Comparison of ENCODE assay signal across 10 cellular contexts in the genomic region with DNA sequence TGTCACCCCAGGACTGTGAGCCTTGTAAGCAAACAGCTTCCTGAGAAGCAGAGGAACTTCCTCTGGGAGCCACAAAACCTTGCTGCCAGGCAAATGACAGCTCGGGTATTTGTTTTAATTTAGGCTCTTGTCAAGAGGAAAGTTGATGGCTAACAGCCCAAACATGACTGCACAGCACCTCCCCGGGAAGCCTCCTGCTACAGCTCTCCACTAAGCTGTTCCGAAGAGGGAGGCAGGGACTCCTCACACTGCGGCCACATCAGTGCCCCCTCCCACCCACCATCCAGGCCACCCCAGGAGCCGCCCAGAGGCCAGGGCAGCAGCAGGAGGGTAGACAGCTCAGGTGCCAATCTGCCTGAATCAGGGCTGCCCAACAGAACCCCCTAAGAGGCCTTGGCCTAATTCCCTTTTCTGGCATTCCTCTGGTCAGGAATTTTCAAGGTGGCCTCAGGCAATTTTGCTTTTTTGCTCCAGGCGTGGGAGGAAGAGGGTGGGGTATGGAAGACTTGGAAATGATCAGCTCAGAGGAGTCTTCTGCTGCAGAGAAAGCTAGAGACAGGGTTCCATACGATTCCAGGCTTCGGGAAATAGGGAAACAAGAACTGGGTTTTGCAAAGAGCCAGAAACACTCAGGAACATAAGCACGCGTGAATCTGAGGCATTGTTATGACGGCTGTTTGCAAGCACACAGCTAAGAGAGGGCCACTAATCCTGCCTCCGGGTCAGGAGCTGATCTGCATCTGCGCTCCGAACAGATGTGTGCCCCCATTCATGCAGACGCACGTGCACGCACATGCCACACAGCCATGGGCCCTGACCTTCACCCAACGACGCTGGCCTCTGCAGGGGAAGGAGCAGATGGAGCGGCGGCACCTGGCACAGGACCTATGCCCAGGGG. TPM values are rescaled to one million over a fixed set of nuclear protein-coding genes. Genes with fewer than 3 reads are reported as not detected.
DNase-seq lines count a peak whose midpoint lies in the region; ATAC-seq and TF ChIP-seq lines count a peak whose summit lies in the region.
"Had no signal": no experiment of that assay in that cellular context is flagged by ENCODE, and none has a peak within 500 bp of the region (broad histone marks: within the 10 kb centered on the region; RNA-seq: fewer than 3 reads in every experiment).

No MANE protein-coding gene starts in this region.

- intact Hi-C loops in activated naive CD4-positive, alpha-beta T cell treated with anti-CD3 and anti-CD28 coated beads for 36 hours (cut with micrococcal nuclease) = no loop called here
- intact Hi-C loops in left cardiac atrium (cut with DNase I) = no loop called here

- H3K4me3 Mint-ChIP-seq in activated naive CD4-positive, alpha-beta T cell treated with anti-CD3 and anti-CD28 coated beads, Interleukin-2, amount 50 U/mL, for 24 hours = peak overlapping the region; percentile 46
- no peak overlapping the region for H3K4me3 Mint-ChIP-seq in activated naive CD4-positive, alpha-beta T cell treated with anti-CD3 and anti-CD28 coated beads for 36 hours
- peak overlapping the region; percentile 54 for H3K4me3 Mint-ChIP-seq in activated T-helper 17 cell treated with anti-CD3 and anti-CD28 coated beads, Interleukin-2, amount 50 U/mL, for 72 hours
- H3K4me3 Mint-ChIP-seq in type B pancreatic cell = peak overlapping the region; percentile 86

- no peaks in the 10 kb centered on the region for H3K27me3 Mint-ChIP-seq in activated naive CD4-positive, alpha-beta T cell treated with anti-CD3 and anti-CD28 coated beads, Interleukin-2, amount 50 U/mL, for 24 hours
- H3K27me3 Mint-ChIP-seq in activated naive CD4-positive, alpha-beta T cell treated with anti-CD3 and anti-CD28 coated beads for 36 hours (ENCODE audit: low read depth) = no peaks in the 10 kb centered on the region
- no peaks in the 10 kb centered on the region for H3K27me3 Mint-ChIP-seq in activated T-helper 17 cell treated with anti-CD3 and anti-CD28 coated beads, Interleukin-2, amount 50 U/mL, for 72 hours
- H3K27me3 Mint-ChIP-seq in type B pancreatic cell = peaks cover 21% of the 10 kb centered on the region

- H3K36me3 Mint-ChIP-seq in activated naive CD4-positive, alpha-beta T cell treated with anti-CD3 and anti-CD28 coated beads, Interleukin-2, amount 50 U/mL, for 24 hours = peaks cover 2% of the 10 kb centered on the region
- H3K36me3 Mint-ChIP-seq in activated naive CD4-positive, alpha-beta T cell treated with anti-CD3 and anti-CD28 coated beads for 36 hours (ENCODE audit: low read depth) = no peaks in the 10 kb centered on the region
- no peaks in the 10 kb centered on the region for H3K36me3 Mint-ChIP-seq in activated T-helper 17 cell treated with anti-CD3 and anti-CD28 coated beads, Interleukin-2, amount 50 U/mL, for 72 hours (ENCODE audit: low read depth)
- no peaks in the 10 kb centered on the region for H3K36me3 Mint-ChIP-seq in type B pancreatic cell

- no peak for TF ChIP-seq CTCF in type B pancreatic cell (conservative IDR thresholded peaks at IDR 0.05)

- peaks cover 6% of the 10 kb centered on the region for H3K4me1 Mint-ChIP-seq in activated naive CD4-positive, alpha-beta T cell treated with anti-CD3 and anti-CD28 coated beads, Interleukin-2, amount 50 U/mL, for 24 hours
- peaks cover 4% of the 10 kb centered on the region for H3K4me1 Mint-ChIP-seq in activated naive CD4-positive, alpha-beta T cell treated with anti-CD3 and anti-CD28 coated beads for 36 hours (ENCODE audit: low read depth)
- no peaks in the 10 kb centered on the region for H3K4me1 Mint-ChIP-seq in activated T-helper 17 cell treated with anti-CD3 and anti-CD28 coated beads, Interleukin-2, amount 50 U/mL, for 72 hours
- H3K4me1 Mint-ChIP-seq in type B pancreatic cell (ENCODE audit: unreplicated experiment) = peaks cover 11% of the 10 kb centered on the region

- ATAC-seq in activated T-helper 17 cell treated with anti-CD3 and anti-CD28 coated beads, Interleukin-2, amount 50 U/mL, for 72 hours (replicated peaks) = no peak
- ATAC-seq in left cardiac atrium = peak; percentile 14 to 17
- no peak for ATAC-seq in GM21723 (IDR thresholded peaks at IDR 0.05; ENCODE audit: unreplicated experiment)

- DNase-seq in activated naive CD4-positive, alpha-beta T cell treated with anti-CD3 and anti-CD28 coated beads for 36 hours = no peak
- DNase-seq in left cardiac atrium (peak; percentile 57), type B pancreatic cell (ENCODE audit: extremely low spot score, unreplicated experiment) (no peak), NCI-H1417 treated with DMSO at 0.1 percent for 48 hours (lab: John Stamatoyannopoulos, UW) (no peak), NCI-H2081 (lab: John Stamatoyannopoulos, UW) (no peak)
- DNase-seq: NCI-H774 had no signal

- CTCF ChIA-PET in activated naive CD4-positive, alpha-beta T cell treated with anti-CD3 and anti-CD28 coated beads for 36 hours (lab: Charles Lee) = interaction anchor here (1.0 kb wide), 2 partner anchors 10 kb away, joined by 3 to 4 read pairs; no protein-coding TSS in a partner anchor

- H3K27ac Mint-ChIP-seq in activated naive CD4-positive, alpha-beta T cell treated with anti-CD3 and anti-CD28 coated beads, Interleukin-2, amount 50 U/mL, for 24 hours = peak overlapping the region; percentile 36
- H3K27ac Mint-ChIP-seq in activated naive CD4-positive, alpha-beta T cell treated with anti-CD3 and anti-CD28 coated beads for 36 hours = no peak overlapping the region
- no peak overlapping the region for H3K27ac Mint-ChIP-seq in activated T-helper 17 cell treated with anti-CD3 and anti-CD28 coated beads, Interleukin-2, amount 50 U/mL, for 72 hours
- H3K27ac Mint-ChIP-seq in type B pancreatic cell = no peak overlapping the region
- H3K27ac Mint-ChIP-seq: CD14-positive monocyte had no signal

- H3K9me3 Mint-ChIP-seq in activated naive CD4-positive, alpha-beta T cell treated with anti-CD3 and anti-CD28 coated beads, Interleukin-2, amount 50 U/mL, for 24 hours = no peaks in the 10 kb centered on the region
- H3K9me3 Mint-ChIP-seq in activated naive CD4-positive, alpha-beta T cell treated with anti-CD3 and anti-CD28 coated beads for 36 hours = no peaks in the 10 kb centered on the region
- H3K9me3 Mint-ChIP-seq in activated T-helper 17 cell treated with anti-CD3 and anti-CD28 coated beads, Interleukin-2, amount 50 U/mL, for 72 hours = no peaks in the 10 kb centered on the region
- H3K9me3 Mint-ChIP-seq in type B pancreatic cell = no peaks in the 10 kb centered on the region

RNA-seq across cellular contexts. Expression of a gene that starts 2.4 kb away (rescaled TPM):
- total RNA-seq in activated naive CD4-positive, alpha-beta T cell treated with anti-CD3 and anti-CD28 coated beads for 36 hours = 10 to 100 TPM; 32.1 to 33.4 TPM
- total RNA-seq in activated T-helper 17 cell treated with anti-CD3 and anti-CD28 coated beads, Interleukin-2, amount 50 U/mL, for 72 hours = 10 to 100 TPM; 71.4 to 87.2 TPM
- total RNA-seq in left cardiac atrium = 100 to 1,000 TPM; 118 to 132 TPM
- 50.7 and 63.6 TPM in 2 replicates for total RNA-seq in type B pancreatic cell (ENCODE audit: low replicate concordance)

Comparison
In these comparisons a context has a peak if more than half of its experiments do, and no peak if none do; other contexts are left out.
1. ATAC-seq: peak in left cardiac atrium (2 of 2); none in activated T-helper 17 cell treated with anti-CD3 and anti-CD28 coated beads, Interleukin-2, amount 50 U/mL, for 72 hours (single experiment) and GM21723 (single experiment).